8 cellular contexts compared by ENCODE assay signal in genomic region chr9:136110082-136111061, GRCh38. TPM values are rescaled to one million over a fixed set of nuclear protein-coding genes. Genes with fewer than 3 reads are reported as not detected.
DNase-seq lines count a peak whose midpoint lies in the region; ATAC-seq, FAIRE-seq and TF ChIP-seq lines count a peak whose summit lies in the region.

No MANE protein-coding gene starts in this region.

- no peak overlapping the region for H2AFZ ChIP-seq in neural cell (ENCODE audit: low read depth, low read length)

- CTCF ChIA-PET in A549 (lab: Yijun Ruan, JAX), result interaction anchor here (0.7 to 8.1 kb wide), 6 partner anchors 7 to 143 kb away, joined by 3 to 41 read pairs (median 4); no protein-coding TSS in a partner anchor

- 76% methylated on average over 34 of the region's 42 CpGs for WGBS in A549 (ENCODE audit: missing lambda C conversion rate)

- DNase-seq in A549 (ENCODE audit: low read depth in 1 of 2, low spot score in 1 of 2) (no peak), UCSD-AML1 (lab: John Stamatoyannopoulos, UW; ENCODE audit: unreplicated experiment) (peak; percentile 67), AG08395 (ENCODE audit: low spot score) (no peak)
- DNase-seq in effector CD8-positive, alpha-beta T cell (lab: John Stamatoyannopoulos, UW), result peak; percentile 32

- H3K27ac ChIP-seq in A549 (peak overlapping the region; percentile 92 to 97), neural cell (ENCODE audit: low read length) (no peak overlapping the region)

- H3K9me3 ChIP-seq in A549, result no peaks in the 10 kb centered on the region
- no peaks in the 10 kb centered on the region for H3K9me3 ChIP-seq in neural cell (ENCODE audit: low read length)

- no peaks in the 10 kb centered on the region for H3F3A ChIP-seq in neural cell (ENCODE audit: insufficient read depth, low read length, poor library complexity, severe bottlenecking)

- peak overlapping the region; percentile 35; the same call in 2 of the 3 replicates for H3K4me3 ChIP-seq in A549
- peak overlapping the region; percentile 35 for H3K4me3 ChIP-seq in neural cell (ENCODE audit: low read length)

- peaks cover 32% of the 10 kb centered on the region for H3K4me1 ChIP-seq in A549

- no peak for FAIRE-seq in A549 (lab: Jason Lieb, UNC)

- TF ChIP-seq POLR2A in A549 (IDR thresholded peaks at IDR 0.05; ENCODE audit: low read length) (no peak), GM18505 (IDR thresholded peaks at IDR 0.05; ENCODE audit: borderline replicate concordance, extremely low read depth, insufficient read depth, insufficient read length) (peak; percentile 28)

- TF ChIP-seq EP300 in A549 (IDR thresholded peaks at IDR 0.05), result no peak
- TF ChIP-seq EP300 in neural cell (conservative IDR thresholded peaks at IDR 0.05; ENCODE audit: poor library complexity, severe bottlenecking), result no peak

- H3K27me3 ChIP-seq in neural cell (ENCODE audit: insufficient read depth, low read depth, low read length), result no peaks in the 10 kb centered on the region

- POLR2A ChIA-PET in A549 (lab: Yijun Ruan, JAX), result interaction anchor here (0.6 to 2.0 kb wide), 9 partner anchors 8 to 307 kb away, joined by 3 to 12 read pairs (median 6); partner anchors contain the start of genes NACC2 and TMEM250

- H3K79me2 ChIP-seq in neural cell (replicated peaks; ENCODE audit: insufficient read depth, low read length), result no peaks in the 10 kb centered on the region

- TF ChIP-seq CTCF in A549 (IDR thresholded peaks at IDR 0.05), result no peak
- TF ChIP-seq CTCF in neural cell (IDR thresholded peaks at IDR 0.05; ENCODE audit: poor library complexity, severe bottlenecking), result peak; percentile 23

- H3K4me2 ChIP-seq in A549 (peak overlapping the region; percentile 83), neural cell (ENCODE audit: low read length) (no peak overlapping the region)

- ATAC-seq in A549, result peak in 1 of 2 experiments; percentile 5; a peak in 3 of 6 replicates
- ATAC-seq in GM18505 (IDR thresholded peaks at IDR 0.05; ENCODE audit: unreplicated experiment), result no peak
- ATAC-seq in HG03442 (IDR thresholded peaks at IDR 0.05; ENCODE audit: unreplicated experiment), result no peak
- ATAC-seq in HG02623 (IDR thresholded peaks at IDR 0.05; ENCODE audit: unreplicated experiment), result no peak

- no peaks in the 10 kb centered on the region for H4K20me1 ChIP-seq in neural cell (ENCODE audit: insufficient read depth)

- peak overlapping the region; percentile 45 for H3K9ac ChIP-seq in neural cell (ENCODE audit: low read length)

- TF ChIP-seq RAD21 in A549 (conservative IDR thresholded peaks at IDR 0.05 in 1 of 2, IDR thresholded peaks at IDR 0.05 in 1 of 2) (peak in 1 of 2 experiments; percentile 24; a peak in 1 of 5 replicates), neural cell (conservative IDR thresholded peaks at IDR 0.05) (peak; percentile 18)

- H3K9me2 ChIP-seq in neural cell (ENCODE audit: insufficient read depth, low read length), result no peaks in the 10 kb centered on the region

- no peaks in the 10 kb centered on the region for H3K36me3 ChIP-seq in neural cell (ENCODE audit: insufficient read depth, low read length)

TF ChIP-seq in A549, 52 proteins besides CTCF, POLR2A, EP300 and RAD21:
- TF ChIP-seq MAFK (IDR thresholded peaks at IDR 0.05; ENCODE audit: partially characterized antibody), result peak; percentile 99
- TF ChIP-seq SREBF2 (IDR thresholded peaks at IDR 0.05), result no peak

TF ChIP-seq in neural cell, 6 proteins besides CTCF, POLR2A, EP300 and RAD21:
- peak; percentile 47 for TF ChIP-seq SMC3 (conservative IDR thresholded peaks at IDR 0.05; ENCODE audit: poor library complexity)
- TF ChIP-seq, protein P1, sequence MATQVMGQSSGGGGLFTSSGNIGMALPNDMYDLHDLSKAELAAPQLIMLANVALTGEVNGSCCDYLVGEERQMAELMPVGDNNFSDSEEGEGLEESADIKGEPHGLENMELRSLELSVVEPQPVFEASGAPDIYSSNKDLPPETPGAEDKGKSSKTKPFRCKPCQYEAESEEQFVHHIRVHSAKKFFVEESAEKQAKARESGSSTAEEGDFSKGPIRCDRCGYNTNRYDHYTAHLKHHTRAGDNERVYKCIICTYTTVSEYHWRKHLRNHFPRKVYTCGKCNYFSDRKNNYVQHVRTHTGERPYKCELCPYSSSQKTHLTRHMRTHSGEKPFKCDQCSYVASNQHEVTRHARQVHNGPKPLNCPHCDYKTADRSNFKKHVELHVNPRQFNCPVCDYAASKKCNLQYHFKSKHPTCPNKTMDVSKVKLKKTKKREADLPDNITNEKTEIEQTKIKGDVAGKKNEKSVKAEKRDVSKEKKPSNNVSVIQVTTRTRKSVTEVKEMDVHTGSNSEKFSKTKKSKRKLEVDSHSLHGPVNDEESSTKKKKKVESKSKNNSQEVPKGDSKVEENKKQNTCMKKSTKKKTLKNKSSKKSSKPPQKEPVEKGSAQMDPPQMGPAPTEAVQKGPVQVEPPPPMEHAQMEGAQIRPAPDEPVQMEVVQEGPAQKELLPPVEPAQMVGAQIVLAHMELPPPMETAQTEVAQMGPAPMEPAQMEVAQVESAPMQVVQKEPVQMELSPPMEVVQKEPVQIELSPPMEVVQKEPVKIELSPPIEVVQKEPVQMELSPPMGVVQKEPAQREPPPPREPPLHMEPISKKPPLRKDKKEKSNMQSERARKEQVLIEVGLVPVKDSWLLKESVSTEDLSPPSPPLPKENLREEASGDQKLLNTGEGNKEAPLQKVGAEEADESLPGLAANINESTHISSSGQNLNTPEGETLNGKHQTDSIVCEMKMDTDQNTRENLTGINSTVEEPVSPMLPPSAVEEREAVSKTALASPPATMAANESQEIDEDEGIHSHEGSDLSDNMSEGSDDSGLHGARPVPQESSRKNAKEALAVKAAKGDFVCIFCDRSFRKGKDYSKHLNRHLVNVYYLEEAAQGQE (IDR thresholded peaks at IDR 0.05; ENCODE audit: borderline replicate concordance), result no peak
TF ChIP-seq in neural cell: peak in this region for 1.

RNA-seq across cellular contexts. Expression of gene TMEM250, which starts 8.3 kb away (rescaled TPM):
- polyA plus RNA-seq in A549 (2011; rRNA removed) (13.0 and 15.3 TPM in 2 replicates), A549 (2017; fragmentation: RNase III; extraction: RNeasy Plus Mini Kit Qiagen cat#74134 plus additional on column Dnase treatment) (31.4 to 35.2 TPM (median 34.0 TPM) in 3 replicates), neural cell (15.0 and 20.6 TPM in 2 replicates)
- 19.7 and 31.3 TPM in 2 replicates for polyA plus RNA-seq in A549 (2012; cell fraction: cytosol; rRNA removed)
- 34.7 and 47.6 TPM in 2 replicates for polyA plus RNA-seq in A549 (2012; cell fraction: nucleus; rRNA removed)
- polyA minus RNA-seq in A549 (2011; rRNA and poly(A)+ RNA removed), result 16.1 and 19.3 TPM in 2 replicates
- polyA minus RNA-seq in neural cell, result 27.9 and 38.5 TPM in 2 replicates

RNA-seq across cellular contexts. Expression of gene NACC2, which starts 15.3 kb away (rescaled TPM):
- polyA plus RNA-seq in A549 (2011; rRNA removed) (12.7 and 16.1 TPM in 2 replicates), A549 (2017; fragmentation: RNase III; extraction: RNeasy Plus Mini Kit Qiagen cat#74134 plus additional on column Dnase treatment) (28.4 to 29.5 TPM (median 29.2 TPM) in 3 replicates), neural cell (1.7 and 1.8 TPM in 2 replicates)
- polyA plus RNA-seq in A549 (2012; cell fraction: cytosol; rRNA removed), result 24.7 and 31.7 TPM in 2 replicates
- polyA plus RNA-seq in A549 (2012; cell fraction: nucleus; rRNA removed), result 60.5 and 64.5 TPM in 2 replicates
- polyA minus RNA-seq in A549 (2011; rRNA and poly(A)+ RNA removed), result 16.6 and 18.9 TPM in 2 replicates
- 4.3 and 4.6 TPM in 2 replicates for polyA minus RNA-seq in neural cell

Comparison
In these comparisons a context has a peak if more than half of its experiments do, and no peak if none do; other contexts are left out.
1. DNase-seq: peak in UCSD-AML1 (single experiment) and effector CD8-positive, alpha-beta T cell (single experiment); none in A549 (0 of 2) and AG08395 (single experiment).